Comparison of ENCODE assay signal across 8 cellular contexts in the genomic region with DNA sequence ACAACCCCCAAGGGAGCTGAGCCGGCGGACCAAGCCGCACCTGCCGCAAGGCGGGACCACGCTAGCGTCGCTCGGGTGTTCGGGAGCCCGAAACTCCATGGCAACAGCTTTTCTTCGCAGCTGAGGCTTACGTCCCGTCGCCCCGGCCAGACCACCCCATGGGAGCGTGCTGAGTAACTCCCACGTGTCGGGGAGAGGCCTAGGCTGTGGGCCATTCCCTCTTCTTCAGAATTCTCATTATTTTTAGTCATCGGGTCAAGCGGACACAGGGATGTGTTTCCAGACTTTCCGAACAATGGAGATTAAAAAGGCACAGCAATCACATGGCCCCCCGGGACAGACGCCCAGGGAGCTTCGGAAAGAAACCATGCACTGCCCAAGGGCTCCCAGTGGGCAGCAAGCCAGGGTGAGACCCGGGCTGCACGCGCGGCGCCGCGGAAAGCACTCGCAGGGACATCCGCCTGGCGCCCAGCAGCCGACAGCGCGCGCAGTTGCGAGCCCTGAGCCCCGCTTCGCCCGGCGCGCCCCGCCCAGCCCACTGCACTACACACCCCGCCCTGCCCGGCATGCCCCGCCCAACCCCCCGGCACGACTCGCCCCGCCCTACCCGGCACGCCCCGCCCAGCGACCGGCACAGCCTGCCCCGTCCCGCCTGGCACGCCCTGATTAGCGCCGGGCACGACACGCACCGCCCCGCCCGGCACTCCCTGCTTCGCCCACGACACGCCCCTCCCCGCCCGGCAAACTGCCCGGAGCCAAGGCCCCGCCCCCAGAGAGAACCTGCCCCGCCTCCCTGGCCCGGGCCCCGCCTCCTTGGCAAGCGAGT. TPM values are rescaled to one million over a fixed set of nuclear protein-coding genes. Genes with fewer than 3 reads are reported as not detected.
DNase-seq lines count a peak whose midpoint lies in the region; ATAC-seq and TF ChIP-seq lines count a peak whose summit lies in the region.

No MANE protein-coding gene starts in this region.

- H3K9ac ChIP-seq in BLaER1, result peak overlapping the region; percentile 80

- intact Hi-C loops in left lung (cut with DNase I), result no loop called here

- H3K4me2 ChIP-seq in BLaER1, result peak overlapping the region; percentile 98

- peaks cover 18% of the 10 kb centered on the region for H3K4me1 ChIP-seq in BLaER1
- peaks cover 5 to 16% of the 10 kb centered on the region in 2 donors for H3K4me1 ChIP-seq in left lung

- H3K27ac ChIP-seq in BLaER1 (peak overlapping the region; percentile 81), left lung (peak overlapping the region in 1 of 2 donors; percentile 64)

- peaks cover 8% of the 10 kb centered on the region; the same call in 1 of the 2 replicates for H3K36me3 ChIP-seq in BLaER1
- H3K36me3 ChIP-seq in left lung, result peaks cover 0 to 3% of the 10 kb centered on the region in 2 donors

- peak; percentile 78 for DNase-seq in GM19240 (ENCODE audit: insufficient read length, low spot score)
- DNase-seq in NCI-H524 (lab: John Stamatoyannopoulos, UW), result peak; percentile 97 to 98
- peak; percentile 100 for DNase-seq in activated CD4-positive, alpha-beta T cell treated with anti-CD3 and anti-CD28 coated beads for 48 hours
- peak; percentile 17 for DNase-seq in cortex of kidney (lab: John Stamatoyannopoulos, UW)
- peak; percentile 98 to 100 for DNase-seq in left lung
- peak; percentile 100 for DNase-seq in stimulated activated CD4-positive, alpha-beta T cell treated with anti-CD3 and anti-CD28 coated beads, Interleukin-2, amount 100 ng/mL, for 4 hours (ENCODE audit: low read depth)

- peak overlapping the region; percentile 75 for H3K4me3 ChIP-seq in BLaER1
- peak overlapping the region; percentile 57 to 63 for H3K4me3 ChIP-seq in left lung

- TF ChIP-seq CTCF in left lung (IDR thresholded peaks at IDR 0.05), result peak in 1 of 2 donors; percentile 22

- H3K9me3 ChIP-seq in BLaER1, result no peaks in the 10 kb centered on the region
- H3K9me3 ChIP-seq in left lung, result no peaks in the 10 kb centered on the region

- H3K27me3 ChIP-seq in BLaER1, result no peaks in the 10 kb centered on the region
- peaks cover 0 to 29% of the 10 kb centered on the region in 2 donors for H3K27me3 ChIP-seq in left lung

- ATAC-seq in HG03457 (IDR thresholded peaks at IDR 0.05; ENCODE audit: unreplicated experiment) (peak; percentile 80), left lung (peak; percentile 98)

- no peaks in the 10 kb centered on the region for H4K20me1 ChIP-seq in BLaER1

RNA-seq across cellular contexts. Expression of gene AK7, which starts 0.4 kb away (rescaled TPM):
- 1 to 10 TPM; 3.4 to 7.3 TPM for total RNA-seq in left lung

RNA-seq across cellular contexts. Expression of gene GSKIP, which starts 28.2 kb away (rescaled TPM):
- total RNA-seq in left lung, result 10 to 100 TPM; 19.6 to 22.2 TPM

RNA-seq across cellular contexts. Expression of gene ATG2B, which starts 28.4 kb away (rescaled TPM):
- 10 to 100 TPM; 19.5 to 21.1 TPM for total RNA-seq in left lung

Comparison
In these comparisons a context has a peak if more than half of its experiments do, and no peak if none do; other contexts are left out.
1. DNase-seq: peak in every context shown above with its lines; median percentile 100 in activated CD4-positive, alpha-beta T cell treated with anti-CD3 and anti-CD28 coated beads for 48 hours; 100 in stimulated activated CD4-positive, alpha-beta T cell treated with anti-CD3 and anti-CD28 coated beads, Interleukin-2, amount 100 ng/mL, for 4 hours; 99 in left lung; 98 in NCI-H524; 78 in GM19240; 17 in cortex of kidney.